ENCODE assay signal across 8 cellular contexts in the genomic region with DNA sequence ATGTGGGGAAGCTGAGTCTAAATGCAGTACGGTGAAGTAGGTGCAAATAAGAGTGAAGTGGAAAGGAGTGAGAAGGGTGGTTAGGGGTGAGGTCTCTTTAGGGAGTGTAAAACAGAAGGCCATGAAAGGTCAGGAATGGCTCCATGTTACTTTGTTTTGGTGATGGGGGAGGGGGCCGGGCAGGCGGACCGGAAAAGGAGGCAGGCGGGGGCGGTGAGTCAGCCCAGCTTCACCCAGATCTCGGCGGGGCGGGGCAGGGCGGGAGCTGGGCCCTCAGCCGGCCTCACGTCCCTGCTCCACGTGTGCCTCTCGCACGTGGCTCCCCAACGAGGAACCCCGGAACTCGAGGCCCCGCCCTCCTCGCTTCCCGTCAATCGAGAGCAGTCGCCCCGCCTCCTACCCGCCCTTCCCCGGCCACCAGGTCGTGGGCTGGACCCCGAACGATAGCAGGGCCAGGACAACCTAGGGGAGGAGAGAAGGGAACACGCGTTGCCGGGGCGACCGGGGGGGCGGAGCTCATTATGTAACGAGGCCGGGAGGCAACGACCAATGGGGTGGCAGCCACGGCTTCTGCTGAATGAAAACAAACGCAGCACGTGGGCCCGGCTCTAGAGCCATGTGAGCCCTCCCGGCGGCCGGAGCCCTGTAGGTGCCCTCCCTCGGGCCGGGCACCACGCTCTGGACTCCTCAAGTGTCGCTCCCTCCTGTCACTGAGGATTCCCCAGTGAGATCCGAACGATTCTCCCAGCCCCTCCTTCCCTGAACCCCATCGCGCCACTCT. TPM values are rescaled to one million over a fixed set of nuclear protein-coding genes. Genes with fewer than 3 reads are reported as not detected.
A peak's percentile ranks its signal among the peaks of the same experiment; 100 is the strongest.
DNase-seq lines count a peak whose midpoint lies in the region; ATAC-seq and TF ChIP-seq lines count a peak whose summit lies in the region.

No MANE protein-coding gene starts in this region.

- DNase-seq in AG09309 (ENCODE audit: low read depth) (peak; percentile 98), NCI-H460 (ENCODE audit: extremely low read depth, low read depth) (peak; percentile 99), cerebellum (ENCODE audit: low spot score) (peak; percentile 97), kidney glomerular epithelial cell (lab: John Stamatoyannopoulos, UW) (peak; percentile 94)
- DNase-seq in activated CD4-positive, alpha-beta T cell treated with anti-CD3 and anti-CD28 coated beads for 24 hours (ENCODE audit: low read depth in 2 of 2) = peak; percentile 98 to 99
- DNase-seq in stimulated activated CD4-positive, alpha-beta T cell treated with anti-CD3 and anti-CD28 coated beads, Interleukin-15, amount 100 ng/mL, for 24 hours = peak; percentile 100

- ATAC-seq in GM19035 (IDR thresholded peaks at IDR 0.05; ENCODE audit: unreplicated experiment) = peak; percentile 60
- ATAC-seq in HG03432 (IDR thresholded peaks at IDR 0.05; ENCODE audit: unreplicated experiment) = peak; percentile 68

- TF ChIP-seq CTCF in AG09309 (IDR thresholded peaks at IDR 0.05; ENCODE audit: control insufficient read depth, insufficient read depth, low read depth, low read length, missing control alignments) = no peak

- peak overlapping the region; percentile 93 for H3K4me3 ChIP-seq in AG09309 (ENCODE audit: control insufficient read depth, low read depth, low read length)

RNA-seq across cellular contexts. Expression of gene NR1D1, which starts 1.4 kb away (rescaled TPM):
- total RNA-seq in NCI-H460 (2014; rRNA removed; shearing (Covaris generic)) = 4.2 and 4.7 TPM in 2 replicates
- polyA plus RNA-seq in NCI-H460 (2014; cell fraction: nucleus; rRNA removed) = 2.4 and 2.5 TPM in 2 replicates
- total RNA-seq in cerebellum = 0.54 TPM

RNA-seq across cellular contexts. Expression of gene MSL1, which starts 22.7 kb away (rescaled TPM):
- 68.0 and 74.2 TPM in 2 replicates for total RNA-seq in NCI-H460 (2014; rRNA removed; shearing (Covaris generic))
- 99.9 and 108 TPM in 2 replicates for polyA plus RNA-seq in NCI-H460 (2014; cell fraction: nucleus; rRNA removed)
- total RNA-seq in cerebellum = 84.8 TPM

RNA-seq across cellular contexts. Expression of gene THRA, which starts 36.3 kb away (rescaled TPM):
- 6.2 and 6.9 TPM in 2 replicates for total RNA-seq in NCI-H460 (2014; rRNA removed; shearing (Covaris generic))
- 10.6 and 11.5 TPM in 2 replicates for polyA plus RNA-seq in NCI-H460 (2014; cell fraction: nucleus; rRNA removed)
- 69.7 TPM for total RNA-seq in cerebellum

RNA-seq across cellular contexts. Expression of gene CASC3, which starts 41.3 kb away (rescaled TPM):
- total RNA-seq in NCI-H460 (2014; rRNA removed; shearing (Covaris generic)) = 56.8 and 59.6 TPM in 2 replicates
- 37.8 and 72.5 TPM in 2 replicates for polyA plus RNA-seq in NCI-H460 (2014; cell fraction: nucleus; rRNA removed)
- 58.4 TPM for total RNA-seq in cerebellum

RNA-seq across cellular contexts. Expression of gene MED24, which starts 44.8 kb away (rescaled TPM):
- 36.1 and 39.8 TPM in 2 replicates for total RNA-seq in NCI-H460 (2014; rRNA removed; shearing (Covaris generic))
- polyA plus RNA-seq in NCI-H460 (2014; cell fraction: nucleus; rRNA removed) = 103 and 106 TPM in 2 replicates
- total RNA-seq in cerebellum = 75.9 TPM

Comparison
In these comparisons a context has a peak if more than half of its experiments do, and no peak if none do; other contexts are left out.
1. Peak in every context shown above with its lines: DNase-seq, ATAC-seq and H3K4me3 ChIP-seq.